Comparison of ENCODE assay signal across 13 cellular contexts in the genomic region with DNA sequence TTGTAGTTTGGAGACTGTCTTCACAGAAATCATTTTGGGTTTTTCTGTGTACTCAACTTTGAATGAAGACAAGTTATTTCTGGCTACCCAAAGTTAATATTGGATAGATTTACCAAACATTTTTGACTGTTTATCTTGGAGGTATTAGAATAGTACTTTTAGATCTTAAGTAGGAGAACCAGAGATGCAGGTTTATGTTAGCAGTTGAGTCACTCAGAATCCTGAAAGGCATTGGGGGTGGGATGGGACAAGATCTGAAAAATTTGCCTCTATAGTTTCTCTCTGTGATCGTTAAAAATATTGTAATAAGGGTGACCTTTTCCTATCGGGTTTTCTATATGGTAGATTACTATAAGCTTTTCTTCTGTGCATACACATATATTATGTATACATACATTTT.
DNase-seq lines count a peak whose midpoint lies in the region; TF ChIP-seq lines count a peak whose summit lies in the region.
"Had no signal": no experiment of that assay in that cellular context is flagged by ENCODE, and none has a peak within 500 bp of the region (broad histone marks: within the 10 kb centered on the region; RNA-seq: fewer than 3 reads in every experiment).

No MANE protein-coding gene starts in this region.

- POLR2A ChIA-PET in RWPE1 (lab: Yijun Ruan, JAX; ENCODE audit: low non-redundant PET), result no interaction called here

- DNase-seq in SIG-M5 treated with dmso at 0.1 percent for 504 hours (lab: John Stamatoyannopoulos, UW; ENCODE audit: unreplicated experiment) (peak; percentile 23), SIG-M5 (lab: John Stamatoyannopoulos, UW) (no peak), RWPE1 (ENCODE audit: low spot score) (peak; percentile 8), iris pigment epithelial cell (ENCODE audit: low read depth) (peak; percentile 43), NCI-H2107 treated with DMSO at 0.1 percent for 48 hours (lab: John Stamatoyannopoulos, UW; ENCODE audit: unreplicated experiment) (no peak), germinal center (ENCODE audit: low spot score) (no peak), 8988T (no peak)
- no peak for DNase-seq in activated effector memory CD4-positive, alpha-beta T cell treated with anti-CD3 and anti-CD28 coated beads, Interleukin-2, amount 50 U/mL, for 16 hours
- DNase-seq: CD4-positive, alpha-beta memory T cell; DMS153; DMS79; GDM1 had no signal

- CTCF ChIA-PET in RWPE1 (lab: Yijun Ruan, JAX), result no interaction called here

- no peak overlapping the region for H3K27ac ChIP-seq in RWPE1
- H3K27ac ChIP-seq: BLaER1 had no signal

- no peak for TF ChIP-seq CTCF in RWPE1 (conservative IDR thresholded peaks at IDR 0.05; ENCODE audit: low read depth)

Comparison
In these comparisons a context has a peak if more than half of its experiments do, and no peak if none do; other contexts are left out.
1. DNase-seq: peak in SIG-M5 treated with dmso at 0.1 percent for 504 hours (single experiment), RWPE1 (single experiment) and iris pigment epithelial cell (single experiment); none in SIG-M5 (single experiment), NCI-H2107 treated with DMSO at 0.1 percent for 48 hours (single experiment), germinal center (single experiment), activated effector memory CD4-positive, alpha-beta T cell treated with anti-CD3 and anti-CD28 coated beads, Interleukin-2, amount 50 U/mL, for 16 hours (single experiment) and 8988T (single experiment).